Comparison of ENCODE assay signal across 20 cellular contexts in the genomic region with DNA sequence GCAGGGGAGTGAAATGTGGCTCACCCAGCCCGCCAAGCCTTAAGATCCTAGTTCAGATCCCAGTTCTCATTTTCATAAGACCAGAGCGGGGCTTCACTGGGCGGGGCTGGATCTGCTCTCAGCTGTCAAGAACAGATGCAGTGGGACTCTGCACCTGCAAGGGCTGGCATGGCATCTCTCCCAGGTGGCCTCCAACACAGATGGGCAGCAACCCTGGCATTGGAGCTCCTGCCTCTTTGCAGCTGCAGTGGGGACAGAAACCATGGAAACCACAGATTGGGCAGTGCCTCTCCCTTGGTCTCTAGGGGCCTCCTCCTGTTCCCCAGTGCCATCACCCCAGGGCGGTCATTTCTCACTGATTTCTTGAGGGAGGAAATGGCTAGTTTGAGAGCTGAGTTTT.
"Had no signal": no experiment of that assay in that cellular context is flagged by ENCODE, and none has a peak within 500 bp of the region (broad histone marks: within the 10 kb centered on the region; RNA-seq: fewer than 3 reads in every experiment).

No MANE protein-coding gene starts in this region.

- H3K9ac ChIP-seq: KMS-11 had no signal

- H3K36me3 Mint-ChIP-seq: activated naive CD4-positive, alpha-beta T cell treated with anti-CD3 and anti-CD28 coated beads, Interleukin-2, amount 50 U/mL, for 24 hours had no signal

- H3K4me2 ChIP-seq: KMS-11 had no signal

- H3K4me3 ChIP-seq: breast epithelium, colonic mucosa, SK-N-MC had no signal

- H3K9me3 Mint-ChIP-seq: activated naive CD4-positive, alpha-beta T cell treated with anti-CD3 and anti-CD28 coated beads, Interleukin-2, amount 50 U/mL, for 24 hours had no signal

- H3K4me1 ChIP-seq: breast epithelium, colonic mucosa had no signal

- H3K27me3 ChIP-seq: breast epithelium, colonic mucosa had no signal

- H3K4me1 Mint-ChIP-seq: activated B cell treated with CpG ODN at 0.5 μM for 24 hours; activated CD4-positive, alpha-beta memory T cell treated with anti-CD3 and anti-CD28 coated beads, Interleukin-2, amount 10 ng/mL, durations not matched to agents 7 days and 5 days; activated CD4-positive, alpha-beta T cell treated with anti-CD3 and anti-CD28 coated beads, Interleukin-2, amount 10 ng/mL, durations not matched to agents 7 days and 5 days; activated naive CD4-positive, alpha-beta T cell treated with anti-CD3 and anti-CD28 coated beads, Interleukin-2, amount 50 U/mL, for 24 hours; T-cell had no signal

- DNase-seq: activated B cell treated with CpG ODN at 0.5 μM for 24 hours; activated CD4-positive, alpha-beta memory T cell treated with anti-CD3 and anti-CD28 coated beads, Interleukin-2, amount 10 ng/mL, durations not matched to agents 7 days and 5 days; activated CD4-positive, alpha-beta T cell treated with anti-CD3 and anti-CD28 coated beads for 1 hour; activated CD4-positive, alpha-beta T cell treated with anti-CD3 and anti-CD28 coated beads, Interleukin-2, amount 10 ng/mL, durations not matched to agents 7 days and 5 days; activated CD8-positive, alpha-beta memory T cell treated with anti-CD3 and anti-CD28 coated beads, Interleukin-2, amount 50 U/mL, for 4 hours; aorta; caudate nucleus; colonic mucosa; NCI-H1105 treated with DMSO at 0.1 percent for 48 hours; NCI-H1436 treated with DMSO at 0.1 percent for 48 hours; NCI-H1930; NCI-H526 treated with DMSO at 0.1 percent for 48 hours; T-cell; T-helper 2 cell; T1000 had no signal

- H3K36me3 ChIP-seq: breast epithelium, colonic mucosa had no signal

- H3K27ac ChIP-seq: breast epithelium, colonic mucosa, KMS-11, SK-N-MC had no signal

- H3K4me3 Mint-ChIP-seq: activated B cell treated with CpG ODN at 0.5 μM for 24 hours; activated CD4-positive, alpha-beta memory T cell treated with anti-CD3 and anti-CD28 coated beads, Interleukin-2, amount 10 ng/mL, durations not matched to agents 7 days and 5 days; activated CD4-positive, alpha-beta T cell treated with anti-CD3 and anti-CD28 coated beads, Interleukin-2, amount 10 ng/mL, durations not matched to agents 7 days and 5 days; activated naive CD4-positive, alpha-beta T cell treated with anti-CD3 and anti-CD28 coated beads, Interleukin-2, amount 50 U/mL, for 24 hours; T-cell had no signal

- ATAC-seq: Right ventricle myocardium inferior, T-cell had no signal

- H3K9me3 ChIP-seq: colonic mucosa had no signal

- H3K27ac Mint-ChIP-seq: activated B cell treated with CpG ODN at 0.5 μM for 24 hours; activated CD4-positive, alpha-beta memory T cell treated with anti-CD3 and anti-CD28 coated beads, Interleukin-2, amount 10 ng/mL, durations not matched to agents 7 days and 5 days; activated CD4-positive, alpha-beta T cell treated with anti-CD3 and anti-CD28 coated beads, Interleukin-2, amount 10 ng/mL, durations not matched to agents 7 days and 5 days; activated naive CD4-positive, alpha-beta T cell treated with anti-CD3 and anti-CD28 coated beads, Interleukin-2, amount 50 U/mL, for 24 hours; T-cell had no signal
